8 cellular contexts compared by ENCODE assay signal in the genomic region with DNA sequence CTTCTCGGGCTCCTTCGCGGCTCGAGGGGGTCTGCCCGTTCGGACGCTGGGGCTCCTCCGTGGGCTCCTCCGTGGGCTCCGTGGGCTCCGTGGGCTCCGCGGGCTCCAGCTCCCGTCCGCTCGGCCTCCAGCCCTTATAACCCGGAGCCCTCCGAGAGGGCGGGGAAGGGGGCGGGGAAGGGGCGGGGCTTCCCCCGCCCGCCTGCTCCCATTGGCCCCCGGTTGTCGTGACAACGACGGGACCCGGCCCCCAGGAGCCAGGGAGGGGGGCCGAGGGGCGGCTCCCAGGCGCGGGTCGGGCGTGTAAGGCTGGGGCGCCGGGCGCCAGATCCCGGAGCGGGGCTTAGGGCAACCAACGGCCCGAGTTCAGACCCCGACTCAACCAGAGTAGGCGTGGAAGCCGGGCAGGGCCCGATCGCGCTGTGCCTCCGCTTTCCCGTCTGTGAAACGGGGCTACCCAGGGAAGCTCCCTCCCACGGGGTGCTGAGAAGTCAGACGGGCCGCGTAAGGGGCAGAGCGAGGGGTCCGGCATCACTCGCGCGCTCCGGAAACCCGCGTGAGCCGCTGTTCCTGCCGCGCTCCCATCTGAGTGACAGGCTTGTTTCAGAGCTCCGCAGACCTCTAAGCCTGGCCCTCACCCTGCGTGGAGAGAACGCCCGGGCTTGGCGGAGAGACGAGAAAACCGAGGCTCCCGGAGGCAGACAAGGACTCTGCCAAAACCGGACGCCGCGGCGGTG. TPM values are rescaled to one million over a fixed set of nuclear protein-coding genes. Genes with fewer than 3 reads are reported as not detected.
A peak's percentile ranks its signal among the peaks of the same experiment; 100 is the strongest.
DNase-seq lines count a peak whose midpoint lies in the region; ATAC-seq lines count a peak whose summit lies in the region.

A gene (minus strand): TSS at position 111 of the 737 bp plus-strand sequence. CDS start 119 bp downstream, outside the sequence.

- peak; percentile 61 for DNase-seq in A172 (ENCODE audit: low spot score)
- DNase-seq in SK-N-DZ (ENCODE audit: low spot score) = peak; percentile 82
- DNase-seq in activated naive CD4-positive, alpha-beta T cell treated with anti-CD3 and anti-CD28 coated beads, Interleukin-2, amount 50 U/mL, for 16 hours = peak; percentile 75
- peak; percentile 87 for DNase-seq in globus pallidus (ENCODE audit: low spot score)
- DNase-seq in nucleus accumbens (lab: John Stamatoyannopoulos, UW) = peak in 55 of 56 donors; percentile 33 to 93 (median 81)
- peak; percentile 67 for DNase-seq in stromal cell of bone marrow (ENCODE audit: low read depth)

- ATAC-seq in GM19035 (IDR thresholded peaks at IDR 0.05; ENCODE audit: unreplicated experiment) (peak; percentile 69), HG03460 (IDR thresholded peaks at IDR 0.05; ENCODE audit: unreplicated experiment) (peak; percentile 63)

RNA-seq across cellular contexts. Expression of the gene that starts here (rescaled TPM):
- 42.0 and 50.5 TPM in 2 replicates for total RNA-seq in A172 (2014; rRNA removed; shearing (Covaris generic))
- 5.1 and 6.3 TPM in 2 replicates for polyA plus RNA-seq in SK-N-DZ (2014; cell fraction: cytosol; rRNA removed)
- polyA plus RNA-seq in SK-N-DZ (2014; cell fraction: nucleus; rRNA removed) = 5.5 and 19.4 TPM in 2 replicates

Comparison
In these comparisons a context has a peak if more than half of its experiments do, and no peak if none do; other contexts are left out.
1. Peak in every context shown above with its lines: DNase-seq and ATAC-seq.